1 cellular context compared by ENCODE assay signal in genomic region chr19:1018393-1018792, GRCh38.
TF ChIP-seq lines count a peak whose summit lies in the region.

No MANE protein-coding gene starts in this region.

TF ChIP-seq in A549, 52 proteins besides CTCF, POLR2A, EP300 and RAD21 (continued from another document):
- no peak for TF ChIP-seq USF2 (IDR thresholded peaks at IDR 0.05)
- TF ChIP-seq BCL3 (IDR thresholded peaks at IDR 0.05): no peak
- TF ChIP-seq HMGXB4 (CRISPR knock-in tag; IDR thresholded peaks at IDR 0.05; ENCODE audit: borderline replicate concordance): no peak
- TF ChIP-seq ESRRA (IDR thresholded peaks at IDR 0.05; ENCODE audit: borderline replicate concordance, low read length): no peak
